Comparison of ENCODE assay signal across 9 cellular contexts in the genomic region with DNA sequence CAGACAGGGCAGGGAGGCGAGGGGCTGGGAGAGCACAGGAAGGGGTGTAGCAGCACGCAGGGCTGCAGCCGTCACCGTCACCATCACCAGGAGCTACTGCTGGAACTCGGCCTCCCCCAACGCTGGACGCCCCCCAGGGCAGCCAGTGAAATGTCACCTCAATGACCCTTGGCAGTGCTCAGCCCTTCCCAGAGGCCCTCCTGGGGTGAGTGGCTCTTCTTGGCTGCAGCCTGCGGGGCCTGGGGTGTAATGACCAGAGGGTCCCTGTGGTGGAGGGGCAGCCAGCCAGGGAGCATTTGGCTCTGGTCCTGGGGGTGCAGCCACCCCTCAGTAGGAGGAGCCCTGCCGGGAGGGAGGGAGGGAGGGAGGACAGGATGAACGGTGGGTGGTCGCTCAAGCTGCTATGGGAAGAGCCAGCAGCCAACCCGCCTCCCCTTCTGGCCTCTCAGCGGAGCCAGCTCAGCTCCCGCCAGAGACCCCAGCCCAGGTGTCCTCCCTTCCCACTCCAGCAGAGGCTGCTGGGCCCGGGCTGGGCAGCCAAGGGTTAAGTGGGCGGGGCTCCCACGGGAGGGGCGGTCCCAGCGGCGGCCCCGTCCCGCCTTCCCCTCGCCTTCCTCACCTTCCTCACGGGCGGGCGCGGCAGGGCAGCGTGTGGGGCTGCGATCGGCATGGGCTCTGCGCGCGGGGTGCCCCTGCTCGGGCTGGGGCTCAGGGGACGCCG. TPM values are rescaled to one million over a fixed set of nuclear protein-coding genes. Genes with fewer than 3 reads are reported as not detected.
A peak's percentile ranks its signal among the peaks of the same experiment; 100 is the strongest.
DNase-seq lines count a peak whose midpoint lies in the region; TF ChIP-seq lines count a peak whose summit lies in the region.
"Had no signal": no experiment of that assay in that cellular context is flagged by ENCODE, and none has a peak within 500 bp of the region (broad histone marks: within the 10 kb centered on the region; RNA-seq: fewer than 3 reads in every experiment).

No MANE protein-coding gene starts in this region.

- no peak overlapping the region for H3K4me3 Mint-ChIP-seq in neural crest cell

- H3K27me3 ChIP-seq in GM06990 (replicated peaks; ENCODE audit: control insufficient read depth, insufficient read depth, low read length) (peaks cover 1% of the 10 kb centered on the region; the same call in 1 of the 2 replicates), MG63 (no peaks in the 10 kb centered on the region; the same call in 1 of the 2 replicates)

- H3K9me3 ChIP-seq in OCI-LY7 (ENCODE audit: low read length) (no peaks in the 10 kb centered on the region), MG63 (no peaks in the 10 kb centered on the region)
- H3K9me3 ChIP-seq: stomach had no signal

- no peaks in the 10 kb centered on the region for H3K4me1 ChIP-seq in OCI-LY7 (ENCODE audit: insufficient read depth, low read length, poor library complexity, severe bottlenecking)

- H3K9me3 Mint-ChIP-seq in neural crest cell: no peaks in the 10 kb centered on the region

- no peaks in the 10 kb centered on the region for H3K9me2 ChIP-seq in OCI-LY7 (ENCODE audit: insufficient read depth, low read length)

- H3K27ac Mint-ChIP-seq in neural crest cell (ENCODE audit: unreplicated experiment): no peak overlapping the region

- no peaks in the 10 kb centered on the region for H3K79me2 ChIP-seq in OCI-LY7 (ENCODE audit: insufficient read depth, low read depth, low read length)

- no peaks in the 10 kb centered on the region for H4K20me1 ChIP-seq in OCI-LY7 (ENCODE audit: insufficient read depth, low read length)

- CTCF ChIA-PET in OCI-LY7 (lab: Charles Lee; ENCODE audit: unreplicated experiment): no interaction called here

- H3K4me2 ChIP-seq in OCI-LY7 (ENCODE audit: low read length): peak overlapping the region; percentile 6; the same call in 1 of the 2 replicates

- H3K27ac ChIP-seq in OCI-LY7 (ENCODE audit: low read depth, low read length, poor library complexity, severe bottlenecking): no peak overlapping the region
- H3K27ac ChIP-seq: stomach had no signal

- H3K27me3 Mint-ChIP-seq in neural crest cell (ENCODE audit: low read depth): peaks cover 19% of the 10 kb centered on the region

- POLR2A ChIA-PET in OCI-LY7 (lab: Charles Lee): no interaction called here

- no peak overlapping the region for H3K4me3 ChIP-seq in GM06990 (replicated peaks; ENCODE audit: low read depth, low read length)
- H3K4me3 ChIP-seq in OCI-LY7 (ENCODE audit: low read depth, low read length, poor library complexity, severe bottlenecking): no peak overlapping the region
- H3K4me3 ChIP-seq in MG63: no peak overlapping the region

- H3K36me3 Mint-ChIP-seq in neural crest cell (ENCODE audit: low read depth): no peaks in the 10 kb centered on the region

- DNase-seq in GM06990 (ENCODE audit: extremely low read depth, insufficient read length) (peak; percentile 25), OCI-LY7 (ENCODE audit: low spot score) (peak; percentile 45), neural crest cell (ENCODE audit: low read depth, low spot score) (peak; percentile 41), MG63 (no peak), Kasumi-1 (lab: John Stamatoyannopoulos, UW) (no peak), NCI-H187 (lab: John Stamatoyannopoulos, UW) (no peak), foreskin melanocyte (no peak)
- DNase-seq in activated naive CD4-positive, alpha-beta T cell treated with anti-CD3 and anti-CD28 coated beads, Interleukin-2, amount 50 U/mL, for 16 hours: peak; percentile 36
- DNase-seq: stomach had no signal

- H3K36me3 ChIP-seq in GM06990 (ENCODE audit: control insufficient read depth, insufficient read depth, low read length) (no peaks in the 10 kb centered on the region), OCI-LY7 (ENCODE audit: insufficient read depth, low read length) (no peaks in the 10 kb centered on the region), MG63 (no peaks in the 10 kb centered on the region)
- H3K36me3 ChIP-seq: stomach had no signal

- no TSS peak for BruUV-seq in OCI-LY7 (replicated peaks; lab: Mats Ljungman, UMichigan)

- intact Hi-C loops in OCI-LY7 (cut with micrococcal nuclease; ENCODE audit: unreplicated experiment): loop anchor here (2.0 kb wide), 1 partner anchor 28 kb away; no protein-coding TSS in a partner anchor

- no peak for TF ChIP-seq CTCF in GM06990 (IDR thresholded peaks at IDR 0.05; ENCODE audit: insufficient read depth, low read length, poor library complexity, severe bottlenecking)
- TF ChIP-seq CTCF in OCI-LY7 (conservative IDR thresholded peaks at IDR 0.05; ENCODE audit: low read length): no peak
- TF ChIP-seq CTCF in neural crest cell (conservative IDR thresholded peaks at IDR 0.05): no peak

- no peak overlapping the region for H2AFZ ChIP-seq in OCI-LY7 (ENCODE audit: low read length)

- H3K4me1 Mint-ChIP-seq in neural crest cell: peaks cover 9% of the 10 kb centered on the region

RNA-seq across cellular contexts. Expression of a gene that starts 9.1 kb away (rescaled TPM):
- total RNA-seq in OCI-LY7 (2014; rRNA removed; shearing (Covaris generic)): 1.8 and 2.2 TPM in 2 replicates
- 1.0 and 1.4 TPM in 2 replicates for total RNA-seq in OCI-LY7 (2022)
- total RNA-seq in neural crest cell: 0.37 and 0.59 TPM in 2 replicates
- total RNA-seq in MG63 (2014; rRNA removed; shearing (Covaris generic); ENCODE audit: low replicate concordance): not detected in 2 replicates

RNA-seq across cellular contexts. Expression of a gene that starts 54.6 kb away (rescaled TPM):
- total RNA-seq in OCI-LY7 (2014; rRNA removed; shearing (Covaris generic)): 22.6 and 23.3 TPM in 2 replicates
- total RNA-seq in OCI-LY7 (2022): 19.4 and 24.5 TPM in 2 replicates
- 31.2 and 31.9 TPM in 2 replicates for total RNA-seq in neural crest cell
- total RNA-seq in MG63 (2014; rRNA removed; shearing (Covaris generic); ENCODE audit: low replicate concordance): 39.7 and 44.5 TPM in 2 replicates

RNA-seq across cellular contexts. Expression of a gene that starts 59.4 kb away (rescaled TPM):
- 43.6 and 55.9 TPM in 2 replicates for total RNA-seq in OCI-LY7 (2014; rRNA removed; shearing (Covaris generic))
- total RNA-seq in OCI-LY7 (2022): 49.1 and 53.9 TPM in 2 replicates
- total RNA-seq in neural crest cell: 62.5 and 65.5 TPM in 2 replicates
- 16.6 and 17.3 TPM in 2 replicates for total RNA-seq in MG63 (2014; rRNA removed; shearing (Covaris generic); ENCODE audit: low replicate concordance)

Comparison
In these comparisons a context has a peak if more than half of its experiments do, and no peak if none do; other contexts are left out.
1. DNase-seq: peak in GM06990 (single experiment), OCI-LY7 (single experiment), activated naive CD4-positive, alpha-beta T cell treated with anti-CD3 and anti-CD28 coated beads, Interleukin-2, amount 50 U/mL, for 16 hours (single experiment) and neural crest cell (single experiment); none in MG63 (single experiment), Kasumi-1 (0 of 2), NCI-H187 (0 of 2) and foreskin melanocyte (single experiment).